In the genomic region with DNA sequence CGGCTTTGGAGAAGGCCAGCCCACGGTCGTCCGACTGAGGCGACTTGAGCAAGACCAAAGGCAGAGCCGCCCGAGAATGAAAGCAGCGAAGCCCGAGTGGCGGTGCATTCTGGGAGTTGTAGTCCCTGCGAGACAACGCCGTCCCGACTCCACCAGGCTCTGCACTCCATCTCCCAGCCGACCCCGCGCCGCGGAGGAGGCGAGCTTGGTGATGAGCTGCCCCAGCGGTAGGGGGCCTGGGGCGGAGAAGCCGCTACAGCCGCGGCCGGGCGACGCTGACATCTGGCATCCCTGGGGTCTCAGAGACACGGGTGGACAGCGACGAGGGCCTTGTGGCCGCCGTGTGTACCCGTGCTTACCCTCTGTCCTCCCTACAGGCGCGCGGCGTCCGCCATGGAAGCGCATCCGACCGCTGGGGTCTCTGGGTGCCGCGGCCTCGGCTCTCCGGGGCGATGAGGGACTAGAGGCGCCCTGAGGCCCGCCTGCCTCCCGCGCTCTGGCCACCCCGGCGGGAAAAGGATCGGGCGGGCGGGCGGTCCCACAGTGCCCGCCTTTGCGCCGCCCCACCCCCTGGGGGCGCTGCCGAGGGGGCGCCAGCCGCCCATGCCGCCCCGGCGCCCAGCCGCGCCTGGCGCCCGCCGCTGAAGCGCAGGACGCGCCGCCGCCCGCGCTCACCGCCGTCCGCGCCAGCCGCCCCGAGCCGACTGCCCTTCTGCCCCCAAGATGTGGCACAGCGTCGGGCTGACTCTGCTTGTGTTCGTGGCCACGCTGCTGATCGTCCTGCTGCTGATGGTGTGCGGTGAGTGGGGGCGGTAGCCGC, we compare ENCODE assay signal across 1 cellular context.
A peak's percentile ranks its signal among the peaks of the same experiment; 100 is the strongest.
TF ChIP-seq lines count a peak whose summit lies in the region.

SMIM13 (plus strand) TSS at position 244 of the 820 bp plus-strand sequence; CDS start at position 724, 480 bp downstream.

TF ChIP-seq in K562, 482 proteins besides CTCF, POLR2A, EP300 and RAD21 (continued from another document and continues in another):
- TF ChIP-seq ZMIZ1 (IDR thresholded peaks at IDR 0.05; ENCODE audit: low read depth in 2 of 2, low read length in 2 of 2) = 0 out of 4 replicates have a peak, but pooled peaks of 1 of the 2 experiments have one; percentile 26
- peak; percentile 90 for TF ChIP-seq PRDM10 (IDR thresholded peaks at IDR 0.05; ENCODE audit: partially characterized antibody)
- no peak for TF ChIP-seq PRMT5 (CRISPR knock-in tag; IDR thresholded peaks at IDR 0.05)
- peak; percentile 95; the same call in 1 of the 2 replicates for TF ChIP-seq ZNF511 (CRISPR knock-in tag; IDR thresholded peaks at IDR 0.05)
- no peak for TF ChIP-seq ILK (tag; IDR thresholded peaks at IDR 0.05; ENCODE audit: borderline replicate concordance, low read depth)
- TF ChIP-seq GABPB1 (CRISPR knock-in tag; IDR thresholded peaks at IDR 0.05) = peak; percentile 72
- TF ChIP-seq, protein P1, sequence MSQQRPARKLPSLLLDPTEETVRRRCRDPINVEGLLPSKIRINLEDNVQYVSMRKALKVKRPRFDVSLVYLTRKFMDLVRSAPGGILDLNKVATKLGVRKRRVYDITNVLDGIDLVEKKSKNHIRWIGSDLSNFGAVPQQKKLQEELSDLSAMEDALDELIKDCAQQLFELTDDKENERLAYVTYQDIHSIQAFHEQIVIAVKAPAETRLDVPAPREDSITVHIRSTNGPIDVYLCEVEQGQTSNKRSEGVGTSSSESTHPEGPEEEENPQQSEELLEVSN (IDR thresholded peaks at IDR 0.05; ENCODE audit: borderline replicate concordance in 1 of 2, extremely low read depth in 1 of 2, insufficient read depth in 1 of 2, insufficient read length in 1 of 2, low read depth in 1 of 2, low read length in 1 of 2, poor library complexity in 1 of 2, severe bottlenecking in 1 of 2) = peak; percentile 83 to 97
- no peak for TF ChIP-seq SAFB2 (IDR thresholded peaks at IDR 0.05; ENCODE audit: borderline replicate concordance, low read depth, low read length, severe bottlenecking)
- TF ChIP-seq MTA1 (IDR thresholded peaks at IDR 0.05; ENCODE audit: borderline replicate concordance) = peak; percentile 77; the same call in 1 of the 2 replicates
- TF ChIP-seq TEAD4 (IDR thresholded peaks at IDR 0.05; ENCODE audit: low read length) = peak; percentile 40; the same call in 1 of the 2 replicates
- no peak for TF ChIP-seq TEAD4 (CRISPR knock-in tag; IDR thresholded peaks at IDR 0.05; ENCODE audit: borderline replicate concordance)
- peak; percentile 84 for TF ChIP-seq POLR2H (tag; IDR thresholded peaks at IDR 0.05; ENCODE audit: low read depth)
- TF ChIP-seq CBX5 (IDR thresholded peaks at IDR 0.05; ENCODE audit: borderline replicate concordance, low read depth) = no peak
- TF ChIP-seq TEAD1 (CRISPR knock-in tag; IDR thresholded peaks at IDR 0.05) = peak in 1 of 2 experiments; percentile 75; a peak in 1 of 4 replicates
- TF ChIP-seq ADNP (tag; IDR thresholded peaks at IDR 0.05) = no peak
- TF ChIP-seq DIDO1 (tag; IDR thresholded peaks at IDR 0.05; ENCODE audit: low read depth) = peak; percentile 85
- TF ChIP-seq, protein P2, sequence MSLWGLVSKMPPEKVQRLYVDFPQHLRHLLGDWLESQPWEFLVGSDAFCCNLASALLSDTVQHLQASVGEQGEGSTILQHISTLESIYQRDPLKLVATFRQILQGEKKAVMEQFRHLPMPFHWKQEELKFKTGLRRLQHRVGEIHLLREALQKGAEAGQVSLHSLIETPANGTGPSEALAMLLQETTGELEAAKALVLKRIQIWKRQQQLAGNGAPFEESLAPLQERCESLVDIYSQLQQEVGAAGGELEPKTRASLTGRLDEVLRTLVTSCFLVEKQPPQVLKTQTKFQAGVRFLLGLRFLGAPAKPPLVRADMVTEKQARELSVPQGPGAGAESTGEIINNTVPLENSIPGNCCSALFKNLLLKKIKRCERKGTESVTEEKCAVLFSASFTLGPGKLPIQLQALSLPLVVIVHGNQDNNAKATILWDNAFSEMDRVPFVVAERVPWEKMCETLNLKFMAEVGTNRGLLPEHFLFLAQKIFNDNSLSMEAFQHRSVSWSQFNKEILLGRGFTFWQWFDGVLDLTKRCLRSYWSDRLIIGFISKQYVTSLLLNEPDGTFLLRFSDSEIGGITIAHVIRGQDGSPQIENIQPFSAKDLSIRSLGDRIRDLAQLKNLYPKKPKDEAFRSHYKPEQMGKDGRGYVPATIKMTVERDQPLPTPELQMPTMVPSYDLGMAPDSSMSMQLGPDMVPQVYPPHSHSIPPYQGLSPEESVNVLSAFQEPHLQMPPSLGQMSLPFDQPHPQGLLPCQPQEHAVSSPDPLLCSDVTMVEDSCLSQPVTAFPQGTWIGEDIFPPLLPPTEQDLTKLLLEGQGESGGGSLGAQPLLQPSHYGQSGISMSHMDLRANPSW (CRISPR knock-in tag; IDR thresholded peaks at IDR 0.05) = peak; percentile 94; the same call in 1 of the 2 replicates
- TF ChIP-seq PBX2 (CRISPR knock-in tag; IDR thresholded peaks at IDR 0.05; ENCODE audit: low read depth) = no peak
- TF ChIP-seq PBX2 (tag; conservative IDR thresholded peaks at IDR 0.05; ENCODE audit: low read depth) = no peak
- TF ChIP-seq AFF1 (IDR thresholded peaks at IDR 0.05; ENCODE audit: low read depth in 1 of 2, partially characterized antibody in 2 of 2) = peak; percentile 35 to 98
- peak; percentile 83 for TF ChIP-seq CREB1 (IDR thresholded peaks at IDR 0.05)
- TF ChIP-seq CREB1 (CRISPR knock-in tag; IDR thresholded peaks at IDR 0.05) = peak; percentile 74
- no peak for TF ChIP-seq JUNB (CRISPR knock-in tag; conservative IDR thresholded peaks at IDR 0.05)
- peak; percentile 91 for TF ChIP-seq CTBP1 (IDR thresholded peaks at IDR 0.05; ENCODE audit: borderline replicate concordance)
